In the genomic region with DNA sequence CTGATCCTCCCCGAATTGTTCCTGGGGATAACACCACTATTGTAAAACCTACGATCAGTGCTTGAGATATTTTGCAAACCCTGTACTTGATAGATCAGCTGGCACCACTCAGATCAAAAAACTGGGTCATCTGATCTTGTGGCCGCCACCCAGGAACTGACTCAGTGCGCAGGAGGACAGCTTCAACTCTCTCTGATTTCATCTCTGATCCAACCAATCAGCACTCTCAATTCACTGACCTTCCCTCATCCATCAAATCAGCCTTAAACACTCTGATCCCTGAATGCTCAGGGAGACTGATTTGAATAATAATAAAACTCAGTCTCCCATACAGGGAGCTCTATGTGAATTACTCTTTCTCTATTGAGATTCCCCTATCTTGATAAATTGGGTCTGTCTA, we compare ENCODE assay signal across 14 cellular contexts. TPM values are rescaled to one million over a fixed set of nuclear protein-coding genes. Genes with fewer than 3 reads are reported as not detected.
DNase-seq lines count a peak whose midpoint lies in the region; ATAC-seq lines count a peak whose summit lies in the region.
"Had no signal": no experiment of that assay in that cellular context is flagged by ENCODE, and none has a peak within 500 bp of the region (broad histone marks: within the 10 kb centered on the region; RNA-seq: fewer than 3 reads in every experiment).

No MANE protein-coding gene starts in this region.

- DNase-seq in CD4-positive, alpha-beta memory T cell = peak in 4 of 5 donors; percentile 40 to 69 (median 50)
- peak; percentile 45 for DNase-seq in adipocyte (ENCODE audit: low read depth)
- peak; percentile 38 for DNase-seq in iPS-NIHi11 (ENCODE audit: low spot score)
- no peak for DNase-seq in activated T-helper 2 cell treated with anti-CD3 and anti-CD28 coated beads, Interferon-gamma antibody, Interleukin-2, Interleukin-4, amounts not matched to agents 10 μg/mL and 5 μg/mL and 100 μg/mL, durations not matched to agents 14 hours and 24 hours and 36 hours (ENCODE audit: low spot score)
- DNase-seq in NCI-H748 (lab: John Stamatoyannopoulos, UW; ENCODE audit: unreplicated experiment) = no peak
- no peak for DNase-seq in trophoblast cell
- DNase-seq: activated gamma-delta T cell, DMS79, MM.1S, SHP77 treated with DMSO at 0.1 percent for 48 hours had no signal

- peaks cover 12% of the 10 kb centered on the region for H3K79me1 ChIP-seq in trophoblast cell (ENCODE audit: low read length)

- no peak overlapping the region for H2AFZ ChIP-seq in trophoblast cell (ENCODE audit: insufficient read depth, low read length, poor library complexity)

- no peak overlapping the region for H3K4me2 ChIP-seq in trophoblast cell (ENCODE audit: low read length)

- peaks cover 8% of the 10 kb centered on the region for H3K79me2 ChIP-seq in trophoblast cell (ENCODE audit: control insufficient read depth, insufficient read depth, low read length, poor library complexity)

- POLR2A ChIA-PET in CD4-positive, alpha-beta memory T cell (lab: Charles Lee; ENCODE audit: partially characterized antibody) = interaction anchor here (0.6 to 1.1 kb wide), 3 partner anchors 9 to 768 kb away, joined by 3 to 4 read pairs (median 4); a partner anchor contains a TSS

- H3K36me3 ChIP-seq in CD4-positive, alpha-beta memory T cell (ENCODE audit: insufficient read depth, low read length) = no peaks in the 10 kb centered on the region
- no peaks in the 10 kb centered on the region for H3K36me3 ChIP-seq in HUES64 (ENCODE audit: insufficient read depth, low read length)
- H3K36me3 ChIP-seq in adipocyte (ENCODE audit: control insufficient read depth, insufficient read depth, low read length, severe bottlenecking) = no peaks in the 10 kb centered on the region
- no peaks in the 10 kb centered on the region for H3K36me3 ChIP-seq in trophoblast cell (ENCODE audit: control insufficient read depth in 1 of 2, insufficient read depth in 2 of 2, low read length in 2 of 2)

- intact Hi-C loops in CD4-positive, alpha-beta memory T cell (cut with micrococcal nuclease) = loop anchor here (5.0 to 10.0 kb wide), 5 partner anchors 207 to 1905 kb away; a partner anchor contains a TSS
- intact Hi-C loops in activated T-helper 2 cell treated with anti-CD3 and anti-CD28 coated beads, Interferon-gamma antibody, Interleukin-2, Interleukin-4, amounts not matched to agents 10 μg/mL and 5 μg/mL and 100 μg/mL, durations not matched to agents 14 hours and 24 hours and 36 hours (cut with micrococcal nuclease) = loop anchor here (5.0 to 10.0 kb wide), 4 partner anchors 178 to 615 kb away; a partner anchor contains a TSS

- peaks cover 9 to 29% (median 17%) of the 10 kb centered on the region in 4 donors for H3K4me1 Mint-ChIP-seq in CD4-positive, alpha-beta memory T cell
- peaks cover 11% of the 10 kb centered on the region for H3K4me1 Mint-ChIP-seq in activated T-helper 2 cell treated with anti-CD3 and anti-CD28 coated beads, Interferon-gamma antibody, Interleukin-2, Interleukin-4, amounts not matched to agents 10 μg/mL and 5 μg/mL and 100 μg/mL, durations not matched to agents 14 hours and 24 hours and 36 hours (ENCODE audit: low read depth)

- peaks cover 0 to 5% of the 10 kb centered on the region in 2 donors for H3K36me3 Mint-ChIP-seq in CD4-positive, alpha-beta memory T cell
- H3K36me3 Mint-ChIP-seq in activated T-helper 2 cell treated with anti-CD3 and anti-CD28 coated beads, Interferon-gamma antibody, Interleukin-2, Interleukin-4, amounts not matched to agents 10 μg/mL and 5 μg/mL and 100 μg/mL, durations not matched to agents 14 hours and 24 hours and 36 hours (ENCODE audit: low read depth) = peaks cover under 1% of the 10 kb centered on the region

- H3K9me3 ChIP-seq in CD4-positive, alpha-beta memory T cell (ENCODE audit: control insufficient read depth in 1 of 2, low read length in 2 of 2) = no peaks in the 10 kb centered on the region
- no peaks in the 10 kb centered on the region for H3K9me3 ChIP-seq in HUES64 (ENCODE audit: insufficient read depth, low read depth, low read length)
- H3K9me3 ChIP-seq in adipocyte (ENCODE audit: control insufficient read depth, low read length) = no peaks in the 10 kb centered on the region
- H3K9me3 ChIP-seq in trophoblast cell (ENCODE audit: insufficient read depth, low read depth, low read length) = no peaks in the 10 kb centered on the region

- H3K4me3 Mint-ChIP-seq in CD4-positive, alpha-beta memory T cell = peak overlapping the region in 7 of 8 donors; percentile 40 to 77 (median 69)
- no peak overlapping the region for H3K4me3 Mint-ChIP-seq in activated T-helper 2 cell treated with anti-CD3 and anti-CD28 coated beads, Interferon-gamma antibody, Interleukin-2, Interleukin-4, amounts not matched to agents 10 μg/mL and 5 μg/mL and 100 μg/mL, durations not matched to agents 14 hours and 24 hours and 36 hours (ENCODE audit: low read depth)

- no peak overlapping the region for H3K4me3 ChIP-seq in CD4-positive, alpha-beta memory T cell (ENCODE audit: low read length in 2 of 2)
- H3K4me3 ChIP-seq in HUES64 (ENCODE audit: low read length) = no peak overlapping the region
- peak overlapping the region; percentile 8 for H3K4me3 ChIP-seq in adipocyte (ENCODE audit: low read length)
- H3K4me3 ChIP-seq in trophoblast cell (ENCODE audit: low read depth, low read length) = no peak overlapping the region

- H2BK12ac ChIP-seq in trophoblast cell (ENCODE audit: low read length) = no peak overlapping the region

- H2BK120ac ChIP-seq in trophoblast cell (ENCODE audit: insufficient read depth, low read length, poor library complexity) = no peak overlapping the region

- H4K91ac ChIP-seq in trophoblast cell (ENCODE audit: low read depth, low read length) = no peak overlapping the region

- H3K9ac ChIP-seq in HUES64 (ENCODE audit: low read depth, low read length) (no peak overlapping the region), adipocyte (ENCODE audit: low read length) (peak overlapping the region; percentile 43), trophoblast cell (ENCODE audit: low read length) (no peak overlapping the region)

- no peak overlapping the region for H3K14ac ChIP-seq in trophoblast cell (ENCODE audit: low read length)

- peaks cover 16% of the 10 kb centered on the region for H3K4me1 ChIP-seq in CD4-positive, alpha-beta memory T cell (ENCODE audit: insufficient read depth, low read length)
- H3K4me1 ChIP-seq in HUES64 (ENCODE audit: insufficient read depth, low read length) = peaks cover 11% of the 10 kb centered on the region
- H3K4me1 ChIP-seq in adipocyte (ENCODE audit: control insufficient read depth, insufficient read depth, low read length) = peaks cover 4% of the 10 kb centered on the region
- H3K4me1 ChIP-seq in trophoblast cell (ENCODE audit: control insufficient read depth in 1 of 2, insufficient read depth in 2 of 2, low read length in 2 of 2) = no peaks in the 10 kb centered on the region

- no peak overlapping the region for H3K18ac ChIP-seq in trophoblast cell (ENCODE audit: low read length)

- no peak overlapping the region for H2AK5ac ChIP-seq in trophoblast cell (ENCODE audit: low read length)

- H3K27me3 Mint-ChIP-seq in CD4-positive, alpha-beta memory T cell = no peaks in the 10 kb centered on the region
- H3K27me3 Mint-ChIP-seq in activated T-helper 2 cell treated with anti-CD3 and anti-CD28 coated beads, Interferon-gamma antibody, Interleukin-2, Interleukin-4, amounts not matched to agents 10 μg/mL and 5 μg/mL and 100 μg/mL, durations not matched to agents 14 hours and 24 hours and 36 hours (ENCODE audit: low read depth) = peaks cover 3% of the 10 kb centered on the region

- H3K9me3 Mint-ChIP-seq in CD4-positive, alpha-beta memory T cell = peaks cover 0 to 2% (median 0%) of the 10 kb centered on the region in 8 donors
- H3K9me3 Mint-ChIP-seq in activated T-helper 2 cell treated with anti-CD3 and anti-CD28 coated beads, Interferon-gamma antibody, Interleukin-2, Interleukin-4, amounts not matched to agents 10 μg/mL and 5 μg/mL and 100 μg/mL, durations not matched to agents 14 hours and 24 hours and 36 hours = no peaks in the 10 kb centered on the region

- H3K27me3 ChIP-seq in CD4-positive, alpha-beta memory T cell (ENCODE audit: insufficient read depth, low read length) = no peaks in the 10 kb centered on the region
- H3K27me3 ChIP-seq in HUES64 (ENCODE audit: insufficient read depth, low read length) = no peaks in the 10 kb centered on the region
- H3K27me3 ChIP-seq in adipocyte (replicated peaks; ENCODE audit: control insufficient read depth, insufficient read depth, low read length) = no peaks in the 10 kb centered on the region
- no peaks in the 10 kb centered on the region for H3K27me3 ChIP-seq in trophoblast cell (ENCODE audit: insufficient read depth, low read length)

- no peak overlapping the region for H2BK5ac ChIP-seq in trophoblast cell (ENCODE audit: low read depth, low read length, poor library complexity)

- H3K27ac Mint-ChIP-seq in CD4-positive, alpha-beta memory T cell = peak overlapping the region; percentile 72 to 95 (median 88)
- H3K27ac Mint-ChIP-seq in activated T-helper 2 cell treated with anti-CD3 and anti-CD28 coated beads, Interferon-gamma antibody, Interleukin-2, Interleukin-4, amounts not matched to agents 10 μg/mL and 5 μg/mL and 100 μg/mL, durations not matched to agents 14 hours and 24 hours and 36 hours = no peak overlapping the region

- ATAC-seq in GM19351 (IDR thresholded peaks at IDR 0.05; ENCODE audit: unreplicated experiment) = no peak

- H3K23ac ChIP-seq in trophoblast cell (ENCODE audit: low read length) = no peak overlapping the region

- H3K4ac ChIP-seq in trophoblast cell (ENCODE audit: low read depth, low read length) = no peak overlapping the region

- H4K12ac ChIP-seq in trophoblast cell (ENCODE audit: low read depth, low read length) = no peak overlapping the region

- peak overlapping the region; percentile 1 for H3K27ac ChIP-seq in CD4-positive, alpha-beta memory T cell (ENCODE audit: low read depth, low read length)
- H3K27ac ChIP-seq in HUES64 (ENCODE audit: low read depth, low read length) = peak overlapping the region; percentile 1; the same call in 1 of the 2 replicates
- H3K27ac ChIP-seq in trophoblast cell (ENCODE audit: low read depth, low read length) = no peak overlapping the region

- no peak overlapping the region for H4K8ac ChIP-seq in trophoblast cell (ENCODE audit: low read depth, low read length)

- CTCF ChIA-PET in CD4-positive, alpha-beta memory T cell (lab: Charles Lee; ENCODE audit: partially characterized antibody) = interaction anchor here (1.6 kb wide), 1 partner anchor 10 kb away, joined by 6 read pairs; a partner anchor contains a TSS

- WGBS in HUES64 = 61% methylated on average over 4 of the region's 4 CpGs
- WGBS in trophoblast cell (ENCODE audit: extremely low coverage, insufficient coverage, insufficient read length) = no CpG with 5 or more reads among the region's 4 CpGs

RNA-seq across cellular contexts. Expression of a gene that starts 4.2 kb away (rescaled TPM):
- 10 to 100 TPM; 88.8 TPM for total RNA-seq in CD4-positive, alpha-beta memory T cell
- 10 to 100 TPM; 50.2 to 50.8 TPM for polyA plus RNA-seq in CD4-positive, alpha-beta memory T cell
- 70.9 TPM for polyA plus RNA-seq in HUES64 (2013, experiment 1 of 2)
- polyA plus RNA-seq in HUES64 (2013, experiment 2 of 2) = 64.0 TPM
- total RNA-seq in activated T-helper 2 cell treated with anti-CD3 and anti-CD28 coated beads, Interferon-gamma antibody, Interleukin-2, Interleukin-4, amounts not matched to agents 10 μg/mL and 5 μg/mL and 100 μg/mL, durations not matched to agents 14 hours and 24 hours and 36 hours = 119 and 120 TPM in 2 replicates
- polyA plus RNA-seq in trophoblast cell (2013) = 81.0 and 84.1 TPM in 2 replicates

RNA-seq across cellular contexts. Expression of a gene that starts 9.5 kb away (rescaled TPM):
- not detected for total RNA-seq in CD4-positive, alpha-beta memory T cell
- polyA plus RNA-seq in CD4-positive, alpha-beta memory T cell = not detected
- polyA plus RNA-seq in HUES64 (2013, experiment 1 of 2) = 1.4 TPM
- 2.0 TPM for polyA plus RNA-seq in HUES64 (2013, experiment 2 of 2)
- 0.30 TPM in 1 of 2 replicates, not detected in the other for total RNA-seq in activated T-helper 2 cell treated with anti-CD3 and anti-CD28 coated beads, Interferon-gamma antibody, Interleukin-2, Interleukin-4, amounts not matched to agents 10 μg/mL and 5 μg/mL and 100 μg/mL, durations not matched to agents 14 hours and 24 hours and 36 hours
- polyA plus RNA-seq in trophoblast cell (2013) = 0.30 and 0.32 TPM in 2 replicates
- total RNA-seq: glomerular endothelial cell, posterior vena cava had no signal

RNA-seq across cellular contexts. Expression of a gene that starts 51.9 kb away (rescaled TPM):
- 10 to 100 TPM; 23.8 to 25.0 TPM for total RNA-seq in CD4-positive, alpha-beta memory T cell
- 10 to 100 TPM; 22.4 to 24.1 TPM for polyA plus RNA-seq in CD4-positive, alpha-beta memory T cell
- 17.5 TPM for polyA plus RNA-seq in HUES64 (2013, experiment 1 of 2)
- polyA plus RNA-seq in HUES64 (2013, experiment 2 of 2) = 16.3 TPM
- total RNA-seq in activated T-helper 2 cell treated with anti-CD3 and anti-CD28 coated beads, Interferon-gamma antibody, Interleukin-2, Interleukin-4, amounts not matched to agents 10 μg/mL and 5 μg/mL and 100 μg/mL, durations not matched to agents 14 hours and 24 hours and 36 hours = 34.1 and 35.3 TPM in 2 replicates
- polyA plus RNA-seq in trophoblast cell (2013) = 35.2 and 36.1 TPM in 2 replicates

Comparison
In these comparisons a context has a peak if more than half of its experiments do, and no peak if none do; other contexts are left out.
1. DNase-seq: peak in CD4-positive, alpha-beta memory T cell (4 of 5), adipocyte (single experiment) and iPS-NIHi11 (single experiment); none in activated T-helper 2 cell treated with anti-CD3 and anti-CD28 coated beads, Interferon-gamma antibody, Interleukin-2, Interleukin-4, amounts not matched to agents 10 μg/mL and 5 μg/mL and 100 μg/mL, durations not matched to agents 14 hours and 24 hours and 36 hours (single experiment), NCI-H748 (single experiment) and trophoblast cell (0 of 2).